8 cellular contexts compared by ENCODE assay signal in the genomic region with DNA sequence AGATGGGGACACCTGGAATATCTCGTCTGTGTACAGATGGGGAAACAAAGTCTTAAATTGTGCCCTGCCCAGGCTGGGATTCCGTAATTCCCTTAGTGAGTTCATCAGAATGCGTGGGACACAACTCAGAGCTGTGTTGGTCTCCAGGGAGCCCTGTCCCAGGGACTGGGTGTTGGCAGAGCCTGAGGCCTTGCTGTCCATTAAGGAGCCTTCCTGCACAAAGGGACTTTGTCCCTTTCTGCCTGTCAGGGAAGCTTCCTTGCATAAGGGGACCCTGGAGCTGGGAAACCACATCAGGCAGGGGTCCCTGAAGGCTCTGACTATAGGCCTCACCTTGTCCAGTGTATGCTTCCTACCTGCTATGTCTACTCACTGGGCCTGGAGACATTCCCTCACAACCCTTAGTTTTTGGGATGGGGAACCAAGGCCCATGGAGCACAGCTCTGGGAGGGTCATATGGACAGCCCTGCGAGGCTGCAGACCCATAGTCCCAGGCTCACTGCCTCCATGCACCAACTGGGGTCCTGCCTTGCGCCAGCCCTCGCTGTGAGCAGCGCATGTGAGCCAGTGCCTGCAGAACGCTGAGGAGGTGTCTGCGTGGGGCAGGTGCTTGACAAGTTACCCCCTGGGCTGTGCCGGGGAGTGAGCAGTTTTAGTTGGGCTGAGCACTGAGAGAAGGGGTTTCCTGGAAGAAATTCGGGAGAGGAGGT. TPM values are rescaled to one million over a fixed set of nuclear protein-coding genes. Genes with fewer than 3 reads are reported as not detected.
DNase-seq lines count a peak whose midpoint lies in the region; ATAC-seq and TF ChIP-seq lines count a peak whose summit lies in the region.

No MANE protein-coding gene starts in this region.

- H3K36me3 ChIP-seq in GM23248 (ENCODE audit: low read depth) (no peaks in the 10 kb centered on the region), hepatocyte (replicated peaks; ENCODE audit: insufficient read depth, low read depth) (no peaks in the 10 kb centered on the region), gastrocnemius medialis (no peaks in the 10 kb centered on the region)

- H2AFZ ChIP-seq in GM23248 (no peak overlapping the region), hepatocyte (no peak overlapping the region)

- in situ Hi-C loops in GM23248 (cut with MboI) (no loop called here), gastrocnemius medialis (cut with MboI; ENCODE audit: low sequenced_read_pairs in 4 of 4) (no loop called here)

- H3K27ac Mint-ChIP-seq in activated T-helper 1 cell treated with anti-CD3 and anti-CD28 coated beads, Interleukin-12 subunit alpha, Interleukin-12 subunit beta, Interleukin-2, Interleukin-4 antibody, amounts not matched to agents 30 ng/mL and 10 ng/mL and 1 ng/mL, durations not matched to agents 14 hours and 24 hours and 36 hours, result peak overlapping the region; percentile 87

- no peaks in the 10 kb centered on the region for H4K20me1 ChIP-seq in GM23248 (ENCODE audit: insufficient read depth)
- H4K20me1 ChIP-seq in hepatocyte (ENCODE audit: insufficient read depth, poor library complexity, severe bottlenecking), result no peaks in the 10 kb centered on the region

- no peaks in the 10 kb centered on the region for H3K9me2 ChIP-seq in GM23248 (ENCODE audit: insufficient read depth)
- no peaks in the 10 kb centered on the region for H3K9me2 ChIP-seq in hepatocyte (replicated peaks; ENCODE audit: insufficient read depth)

- peaks cover 5% of the 10 kb centered on the region for H3K9me3 Mint-ChIP-seq in activated T-helper 1 cell treated with anti-CD3 and anti-CD28 coated beads, Interleukin-12 subunit alpha, Interleukin-12 subunit beta, Interleukin-2, Interleukin-4 antibody, amounts not matched to agents 30 ng/mL and 10 ng/mL and 1 ng/mL, durations not matched to agents 14 hours and 24 hours and 36 hours

- ATAC-seq in gastrocnemius medialis, result no peak
- no peak for ATAC-seq in GM19455 (IDR thresholded peaks at IDR 0.05; ENCODE audit: unreplicated experiment)

- H3K27me3 ChIP-seq in GM23248 (replicated peaks; ENCODE audit: insufficient read depth), result no peaks in the 10 kb centered on the region
- no peaks in the 10 kb centered on the region for H3K27me3 ChIP-seq in hepatocyte
- H3K27me3 ChIP-seq in gastrocnemius medialis, result no peaks in the 10 kb centered on the region

- peaks cover 39% of the 10 kb centered on the region for H3F3A ChIP-seq in GM23248 (ENCODE audit: insufficient read depth)

- no peaks in the 10 kb centered on the region for H3K27me3 Mint-ChIP-seq in activated T-helper 1 cell treated with anti-CD3 and anti-CD28 coated beads, Interleukin-12 subunit alpha, Interleukin-12 subunit beta, Interleukin-2, Interleukin-4 antibody, amounts not matched to agents 30 ng/mL and 10 ng/mL and 1 ng/mL, durations not matched to agents 14 hours and 24 hours and 36 hours (ENCODE audit: insufficient read depth)

- H3K9me3 ChIP-seq in GM23248 (ENCODE audit: low read depth) (no peaks in the 10 kb centered on the region), hepatocyte (ENCODE audit: low read depth) (no peaks in the 10 kb centered on the region), gastrocnemius medialis (no peaks in the 10 kb centered on the region)

- intact Hi-C loops in activated T-helper 1 cell treated with anti-CD3 and anti-CD28 coated beads, Interleukin-12 subunit alpha, Interleukin-12 subunit beta, Interleukin-2, Interleukin-4 antibody, amounts not matched to agents 30 ng/mL and 10 ng/mL and 1 ng/mL, durations not matched to agents 14 hours and 24 hours and 36 hours (cut with micrococcal nuclease), result loop anchor here (1.0 to 10.0 kb wide), 6 partner anchors 11 to 423 kb away; a partner anchor contains a TSS
- intact Hi-C loops in gastrocnemius medialis (cut with DNase I; ENCODE audit: low total_unique reads), result loop anchor here (1.0 to 10.0 kb wide), 7 partner anchors 35 to 1675 kb away; a partner anchor contains a TSS

- H3K79me2 ChIP-seq in GM23248 (ENCODE audit: insufficient read depth) (peaks cover 58% of the 10 kb centered on the region), hepatocyte (peaks cover 62% of the 10 kb centered on the region)

- H3K4me3 Mint-ChIP-seq in activated T-helper 1 cell treated with anti-CD3 and anti-CD28 coated beads, Interleukin-12 subunit alpha, Interleukin-12 subunit beta, Interleukin-2, Interleukin-4 antibody, amounts not matched to agents 30 ng/mL and 10 ng/mL and 1 ng/mL, durations not matched to agents 14 hours and 24 hours and 36 hours, result peak overlapping the region; percentile 91

- H3K4me3 ChIP-seq in GM23248 (peak overlapping the region; percentile 86), hepatocyte (peak overlapping the region; percentile 81), gastrocnemius medialis (peak overlapping the region; percentile 67 to 96 (median 90))

- TF ChIP-seq POLR2A in gastrocnemius medialis (IDR thresholded peaks at IDR 0.05), result no peak

- peak overlapping the region; percentile 87 for H3K4me2 ChIP-seq in GM23248 (ENCODE audit: unreplicated experiment)
- H3K4me2 ChIP-seq in hepatocyte, result peak overlapping the region; percentile 99

- peak; percentile 38 for DNase-seq in GM23248
- no peak for DNase-seq in activated T-helper 1 cell treated with anti-CD3 and anti-CD28 coated beads, Interleukin-12 subunit alpha, Interleukin-12 subunit beta, Interleukin-2, Interleukin-4 antibody, amounts not matched to agents 30 ng/mL and 10 ng/mL and 1 ng/mL, durations not matched to agents 14 hours and 24 hours and 36 hours (ENCODE audit: low spot score)
- no peak for DNase-seq in hepatocyte (ENCODE audit: low spot score)
- peak in 1 of 2 donors; percentile 28 for DNase-seq in gastrocnemius medialis
- no peak for DNase-seq in AG08395 (ENCODE audit: low spot score)
- DNase-seq in stimulated activated CD4-positive, alpha-beta T cell treated with anti-CD3 and anti-CD28 coated beads, Interleukin-12 subunit alpha, Interleukin-12 subunit beta, amount 100 ng/mL, for 4 hours, result no peak
- DNase-seq in RKO (ENCODE audit: low spot score), result no peak

- H3K4me1 ChIP-seq in GM23248 (ENCODE audit: insufficient read depth), result peaks cover 14% of the 10 kb centered on the region
- H3K4me1 ChIP-seq in hepatocyte (ENCODE audit: insufficient read depth), result peaks cover 34% of the 10 kb centered on the region
- peaks cover 35 to 37% of the 10 kb centered on the region in 2 donors for H3K4me1 ChIP-seq in gastrocnemius medialis

- TF ChIP-seq CTCF in hepatocyte (IDR thresholded peaks at IDR 0.05; ENCODE audit: poor library complexity) (no peak), gastrocnemius medialis (IDR thresholded peaks at IDR 0.05 in 4 of 5, conservative IDR thresholded peaks at IDR 0.05 in 1 of 5) (no peak)

- peaks cover 62% of the 10 kb centered on the region for H3K4me1 Mint-ChIP-seq in activated T-helper 1 cell treated with anti-CD3 and anti-CD28 coated beads, Interleukin-12 subunit alpha, Interleukin-12 subunit beta, Interleukin-2, Interleukin-4 antibody, amounts not matched to agents 30 ng/mL and 10 ng/mL and 1 ng/mL, durations not matched to agents 14 hours and 24 hours and 36 hours (ENCODE audit: low read depth)

- peaks cover 10% of the 10 kb centered on the region for H3K36me3 Mint-ChIP-seq in activated T-helper 1 cell treated with anti-CD3 and anti-CD28 coated beads, Interleukin-12 subunit alpha, Interleukin-12 subunit beta, Interleukin-2, Interleukin-4 antibody, amounts not matched to agents 30 ng/mL and 10 ng/mL and 1 ng/mL, durations not matched to agents 14 hours and 24 hours and 36 hours (ENCODE audit: low read depth)

- H3K27ac ChIP-seq in GM23248, result peak overlapping the region; percentile 76
- H3K27ac ChIP-seq in hepatocyte, result peak overlapping the region; percentile 85
- peak overlapping the region; percentile 91 to 100 (median 98) for H3K27ac ChIP-seq in gastrocnemius medialis

- H3K9ac ChIP-seq in GM23248, result peak overlapping the region; percentile 87

- WGBS in GM23248 (ENCODE audit: low coverage in 1 of 2, low lambda C conversion rate in 2 of 2, missing lambda C conversion rate in 2 of 2), 2 experiments, result 72 to 73% methylated on average over 11 of the region's 11 CpGs
- WGBS in hepatocyte (ENCODE audit: low lambda C conversion rate, missing lambda C conversion rate), result 83% methylated on average over 11 of the region's 11 CpGs

RNA-seq across cellular contexts. Expression of a gene that starts 1.6 kb away (rescaled TPM):
- total RNA-seq in GM23248 (2014; rRNA removed; shearing (Covaris generic)), result 48.8 and 54.1 TPM in 2 replicates
- polyA plus RNA-seq in GM23248 (2016; fragmentation: Nextera tagmentation; extraction: Ambion mirVana) (58.6 and 69.5 TPM in 2 replicates), hepatocyte (67.5 and 72.1 TPM in 2 replicates)
- total RNA-seq in activated T-helper 1 cell treated with anti-CD3 and anti-CD28 coated beads, Interleukin-12 subunit alpha, Interleukin-12 subunit beta, Interleukin-2, Interleukin-4 antibody, amounts not matched to agents 30 ng/mL and 10 ng/mL and 1 ng/mL, durations not matched to agents 14 hours and 24 hours and 36 hours, result 40.5 and 41.7 TPM in 2 replicates
- total RNA-seq in hepatocyte (45.3 and 51.3 TPM in 2 replicates), gastrocnemius medialis (10 to 100 TPM; 49.6 to 82.4 (median 70.9) TPM)

RNA-seq across cellular contexts. Expression of a gene that starts 36.4 kb away (rescaled TPM):
- 19.1 and 24.9 TPM in 2 replicates for total RNA-seq in GM23248 (2014; rRNA removed; shearing (Covaris generic))
- polyA plus RNA-seq in GM23248 (2016; fragmentation: Nextera tagmentation; extraction: Ambion mirVana), result 42.9 and 44.2 TPM in 2 replicates
- 94.2 and 95.3 TPM in 2 replicates for total RNA-seq in activated T-helper 1 cell treated with anti-CD3 and anti-CD28 coated beads, Interleukin-12 subunit alpha, Interleukin-12 subunit beta, Interleukin-2, Interleukin-4 antibody, amounts not matched to agents 30 ng/mL and 10 ng/mL and 1 ng/mL, durations not matched to agents 14 hours and 24 hours and 36 hours
- total RNA-seq in hepatocyte, result 55.4 and 67.9 TPM in 2 replicates
- polyA plus RNA-seq in hepatocyte, result 114 and 135 TPM in 2 replicates
- 10 to 100 TPM; 28.5 to 58.5 (median 45.7) TPM for total RNA-seq in gastrocnemius medialis

RNA-seq across cellular contexts. Expression of a gene that starts 39.1 kb away (rescaled TPM):
- total RNA-seq in GM23248 (2014; rRNA removed; shearing (Covaris generic)), result 0.43 and 0.63 TPM in 2 replicates
- polyA plus RNA-seq in GM23248 (2016; fragmentation: Nextera tagmentation; extraction: Ambion mirVana), result not detected in 2 replicates
- 31.7 and 33.2 TPM in 2 replicates for total RNA-seq in activated T-helper 1 cell treated with anti-CD3 and anti-CD28 coated beads, Interleukin-12 subunit alpha, Interleukin-12 subunit beta, Interleukin-2, Interleukin-4 antibody, amounts not matched to agents 30 ng/mL and 10 ng/mL and 1 ng/mL, durations not matched to agents 14 hours and 24 hours and 36 hours
- total RNA-seq in hepatocyte, result 11.4 and 14.3 TPM in 2 replicates
- 13.5 and 17.3 TPM in 2 replicates for polyA plus RNA-seq in hepatocyte
- under 1 TPM in 2 of 4 donors, not detected in 2; 0.51 to 0.61 TPM for total RNA-seq in gastrocnemius medialis
